ENCODE assay signal across 10 cellular contexts in the genomic region with DNA sequence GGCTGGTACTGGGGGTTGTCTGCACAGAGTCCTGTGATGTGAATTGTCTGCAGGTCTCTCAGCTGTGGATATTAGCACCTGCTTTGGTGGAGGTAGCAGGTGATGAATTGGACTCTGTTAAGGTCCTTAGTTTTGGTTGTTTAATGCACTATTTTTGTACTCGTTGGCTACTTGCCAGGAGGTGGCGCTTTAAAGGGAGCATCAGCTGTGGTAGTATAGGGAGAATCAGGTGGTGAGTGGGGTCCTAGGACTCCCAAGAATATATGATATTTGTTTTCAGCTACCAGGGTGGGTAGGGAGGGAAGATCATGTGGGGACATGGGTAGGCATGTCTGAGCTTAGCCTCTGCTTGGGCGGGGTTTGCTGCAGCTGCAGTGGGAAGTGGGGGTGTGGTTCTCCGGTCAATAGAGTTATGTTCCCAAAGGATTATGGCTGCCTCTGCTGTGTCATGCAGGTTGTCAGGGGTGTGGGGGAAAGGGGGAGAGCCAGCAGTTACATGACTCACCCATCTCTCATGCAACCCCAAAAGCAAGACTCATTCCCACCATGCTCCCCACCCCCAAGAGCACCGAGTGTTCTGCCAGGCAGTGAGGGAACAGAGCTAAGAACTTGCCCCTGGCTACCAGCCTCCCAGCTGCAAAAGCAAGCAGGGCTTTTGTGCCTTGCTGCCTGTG. TPM values are rescaled to one million over a fixed set of nuclear protein-coding genes. Genes with fewer than 3 reads are reported as not detected.
A peak's percentile ranks its signal among the peaks of the same experiment; 100 is the strongest.
DNase-seq lines count a peak whose midpoint lies in the region; ATAC-seq and TF ChIP-seq lines count a peak whose summit lies in the region.
"Had no signal": no experiment of that assay in that cellular context is flagged by ENCODE, and none has a peak within 500 bp of the region (broad histone marks: within the 10 kb centered on the region; RNA-seq: fewer than 3 reads in every experiment).

No MANE protein-coding gene starts in this region.

- H3K27me3 Mint-ChIP-seq in CD4-positive, alpha-beta memory T cell, result no peaks in the 10 kb centered on the region

- POLR2A ChIA-PET in IMR-90 (lab: Charles Lee; ENCODE audit: unreplicated experiment), result no interaction called here
- POLR2A ChIA-PET in CD4-positive, alpha-beta memory T cell (lab: Charles Lee; ENCODE audit: partially characterized antibody), result no interaction called here

- no peak for TF ChIP-seq RAD21 in IMR-90 (IDR thresholded peaks at IDR 0.05; ENCODE audit: low read length)

- no peak overlapping the region for H3K14ac ChIP-seq in IMR-90 (replicated peaks; ENCODE audit: low read depth, low read length)

- 60% methylated on average over 1 of the region's 5 CpGs; no CpG with 5 or more reads in 1 of the 2 experiments for WGBS in IMR-90 (ENCODE audit: extremely low coverage in 2 of 2, insufficient read length in 1 of 2), 2 experiments
- WGBS in gastroesophageal sphincter (ENCODE audit: low coverage in 1 of 2), 2 donors, result 50 to 63% methylated on average over 2 to 3 of the region's 5 CpGs

- CTCF ChIA-PET in IMR-90 (lab: Yijun Ruan, JAX), result no interaction called here
- CTCF ChIA-PET in CD4-positive, alpha-beta memory T cell (lab: Charles Lee; ENCODE audit: partially characterized antibody), result no interaction called here

- H3K79me1 ChIP-seq in IMR-90 (ENCODE audit: low read depth in 1 of 2, low read length in 2 of 2), result no peaks in the 10 kb centered on the region

- no peak overlapping the region for H3K4me2 ChIP-seq in IMR-90 (ENCODE audit: low read depth, low read length)

- H4K5ac ChIP-seq in IMR-90 (ENCODE audit: low read depth, low read length), result no peak overlapping the region

- no peak overlapping the region for H3K4me3 Mint-ChIP-seq in CD4-positive, alpha-beta memory T cell
- H3K4me3 Mint-ChIP-seq: nephron had no signal

- H2BK5ac ChIP-seq in IMR-90 (ENCODE audit: low read depth, low read length, poor library complexity, severe bottlenecking), result no peak overlapping the region

- H2BK15ac ChIP-seq in IMR-90 (ENCODE audit: low read depth, low read length), result no peak overlapping the region

- dilution Hi-C loops in IMR-90 (cut with HindIII; ENCODE audit: low sequenced_read_pairs, unreplicated experiment), result no loop called here

- peak; percentile 25 for DNase-seq in Ammon's horn (ENCODE audit: low spot score)
- peak; percentile 2 for DNase-seq in IMR-90
- DNase-seq in OCI-M1 (lab: John Stamatoyannopoulos, UW), result peak; percentile 48
- peak; percentile 4 for DNase-seq in globus pallidus (ENCODE audit: low spot score)
- DNase-seq in HuH-7.5 (ENCODE audit: low spot score), result no peak
- no peak for DNase-seq in CD4-positive, alpha-beta memory T cell
- DNase-seq: activated CD4-positive, CD25-positive, alpha-beta regulatory T cell treated with anti-CD3 and anti-CD28 coated beads, Interleukin-2, amount 50 U/mL, for 72 hours had no signal

- no peak overlapping the region for H3K9ac ChIP-seq in IMR-90 (ENCODE audit: low read depth, low read length)

- H3K27ac ChIP-seq in IMR-90 (ENCODE audit: insufficient read depth, low read length), result no peak overlapping the region
- H3K27ac ChIP-seq in gastroesophageal sphincter, result no peak overlapping the region
- H3K27ac ChIP-seq in CD4-positive, alpha-beta memory T cell (ENCODE audit: low read depth, low read length), result no peak overlapping the region

- no peak overlapping the region for H2AK5ac ChIP-seq in IMR-90 (ENCODE audit: low read depth, low read length)

- H3K4me1 ChIP-seq in IMR-90 (ENCODE audit: control insufficient read depth, insufficient read depth, low read length) (no peaks in the 10 kb centered on the region), gastroesophageal sphincter (peaks cover 0 to 4% (median 0%) of the 10 kb centered on the region in 3 donors)
- no peaks in the 10 kb centered on the region for H3K4me1 ChIP-seq in CD4-positive, alpha-beta memory T cell (ENCODE audit: insufficient read depth, low read length)

- H3K36me3 ChIP-seq in IMR-90 (ENCODE audit: control insufficient read depth, insufficient read depth, low read length) (no peaks in the 10 kb centered on the region), gastroesophageal sphincter (no peaks in the 10 kb centered on the region)
- H3K36me3 ChIP-seq in CD4-positive, alpha-beta memory T cell (ENCODE audit: insufficient read depth, low read length), result no peaks in the 10 kb centered on the region

- peaks cover 3 to 12% of the 10 kb centered on the region in 2 donors for H3K36me3 Mint-ChIP-seq in CD4-positive, alpha-beta memory T cell

- H3K4me3 ChIP-seq in IMR-90 (ENCODE audit: insufficient read depth, low read depth, low read length), result no peak overlapping the region
- no peak overlapping the region for H3K4me3 ChIP-seq in gastroesophageal sphincter
- H3K4me3 ChIP-seq in CD4-positive, alpha-beta memory T cell (ENCODE audit: low read length in 2 of 2), result no peak overlapping the region

- H3K27ac Mint-ChIP-seq in CD4-positive, alpha-beta memory T cell, result no peak overlapping the region
- H3K27ac Mint-ChIP-seq: nephron had no signal

- H4K20me1 ChIP-seq in IMR-90 (ENCODE audit: insufficient read depth, low read length), result no peaks in the 10 kb centered on the region

- TF ChIP-seq EP300 in gastroesophageal sphincter (IDR thresholded peaks at IDR 0.05), result no peak

- no peak for TF ChIP-seq POLR2A in IMR-90 (IDR thresholded peaks at IDR 0.05; ENCODE audit: low read depth, low read length)
- TF ChIP-seq POLR2A in gastroesophageal sphincter (IDR thresholded peaks at IDR 0.05), result no peak

- H3K27me3 ChIP-seq in IMR-90 (ENCODE audit: control insufficient read depth, insufficient read depth, low read length) (no peaks in the 10 kb centered on the region), gastroesophageal sphincter (no peaks in the 10 kb centered on the region)
- H3K27me3 ChIP-seq in CD4-positive, alpha-beta memory T cell (ENCODE audit: insufficient read depth, low read length), result no peaks in the 10 kb centered on the region

- H2AFZ ChIP-seq in IMR-90 (replicated peaks; ENCODE audit: low read length, poor library complexity), result no peak overlapping the region

- no peak overlapping the region for H3K56ac ChIP-seq in IMR-90 (ENCODE audit: extremely low read depth, insufficient read depth, low read length)

- H3K9me3 Mint-ChIP-seq in CD4-positive, alpha-beta memory T cell, result peaks cover 2 to 39% (median 11%) of the 10 kb centered on the region in 8 donors

- intact Hi-C loops in IMR-90 (cut with micrococcal nuclease), result no loop called here
- intact Hi-C loops in CD4-positive, alpha-beta memory T cell (cut with micrococcal nuclease), result no loop called here

- no TSS peak for BruUV-seq in IMR-90 (replicated peaks; lab: Mats Ljungman, UMichigan)

- no peaks in the 10 kb centered on the region for H3K9me1 ChIP-seq in IMR-90 (ENCODE audit: insufficient read depth, low read length)

- in situ Hi-C loops in IMR-90 (cut with MboI; ENCODE audit: low sequenced_read_pairs), result no loop called here

- H2BK120ac ChIP-seq in IMR-90 (ENCODE audit: low read depth, low read length), result no peak overlapping the region

- no peak overlapping the region for H3K18ac ChIP-seq in IMR-90 (ENCODE audit: low read depth, low read length)

- H4K8ac ChIP-seq in IMR-90 (ENCODE audit: low read depth in 2 of 2, low read length in 2 of 2), result no peak overlapping the region

- no peak overlapping the region for H2AK9ac ChIP-seq in IMR-90 (replicated peaks; ENCODE audit: low read depth, low read length, poor library complexity)

- peaks cover 0 to 1% (median 0%) of the 10 kb centered on the region in 4 donors for H3K4me1 Mint-ChIP-seq in CD4-positive, alpha-beta memory T cell
- H3K4me1 Mint-ChIP-seq: nephron had no signal

- H4K91ac ChIP-seq in IMR-90 (ENCODE audit: insufficient read depth, low read depth, low read length), result no peak overlapping the region

- no peak overlapping the region for H3K4ac ChIP-seq in IMR-90 (ENCODE audit: low read depth, low read length)

- no peak overlapping the region for H3K23ac ChIP-seq in IMR-90 (ENCODE audit: low read depth, low read length)

- TF ChIP-seq CTCF in IMR-90 (conservative IDR thresholded peaks at IDR 0.05; ENCODE audit: low read depth, low read length) (no peak), gastroesophageal sphincter (IDR thresholded peaks at IDR 0.05) (no peak)

- peak; percentile 17; the same call in 1 of the 2 replicates for ATAC-seq in IMR-90 (ENCODE audit: low read depth)
- ATAC-seq in GM19351 (IDR thresholded peaks at IDR 0.05; ENCODE audit: unreplicated experiment), result no peak
- ATAC-seq in gastroesophageal sphincter, result no peak

- H2BK20ac ChIP-seq in IMR-90 (ENCODE audit: low read depth, low read length), result no peak overlapping the region

- no peaks in the 10 kb centered on the region for H3K9me3 ChIP-seq in IMR-90 (ENCODE audit: control insufficient read depth, insufficient read depth, low read length)
- H3K9me3 ChIP-seq in gastroesophageal sphincter, result no peaks in the 10 kb centered on the region
- no peaks in the 10 kb centered on the region for H3K9me3 ChIP-seq in CD4-positive, alpha-beta memory T cell (ENCODE audit: control insufficient read depth in 1 of 2, low read length in 2 of 2)

TF ChIP-seq in IMR-90, 13 proteins besides CTCF, POLR2A, EP300 and RAD21:
- TF ChIP-seq SMC3 (IDR thresholded peaks at IDR 0.05; ENCODE audit: low read depth, low read length) (no peak), NFE2L2 (IDR thresholded peaks at IDR 0.05; ENCODE audit: low read depth, low read length) (no peak)

RNA-seq across cellular contexts. Expression of gene ZNF273, which starts 53.7 kb away (rescaled TPM):
- total RNA-seq in IMR-90 (2012; rRNA removed), result 2.7 and 4.4 TPM in 2 replicates
- 1.3 and 1.5 TPM in 2 replicates for polyA plus RNA-seq in IMR-90 (2012; rRNA removed)
- 0.35 and 0.89 TPM in 2 replicates for polyA plus RNA-seq in IMR-90 (2012; cell fraction: cytosol; rRNA removed)
- 0.41 and 1.3 TPM in 2 replicates for polyA plus RNA-seq in IMR-90 (2012; cell fraction: nucleus; rRNA removed; ENCODE audit: low replicate concordance)
- total RNA-seq in gastroesophageal sphincter, result 1 to 10 TPM; 3.0 to 7.8 (median 4.1) TPM
- total RNA-seq in CD4-positive, alpha-beta memory T cell, result 1 to 10 TPM; 8.3 to 8.9 TPM
- 1 to 10 TPM; 5.0 to 5.1 TPM for polyA plus RNA-seq in CD4-positive, alpha-beta memory T cell

RNA-seq across cellular contexts. Expression of gene ZNF138, which starts 55.2 kb away (rescaled TPM):
- total RNA-seq in IMR-90 (2012; rRNA removed) (3.6 and 6.1 TPM in 2 replicates), gastroesophageal sphincter (10 to 100 TPM in 1 of 4 donors, 1 to 10 TPM in 3; 3.3 to 16.2 (median 6.7) TPM)
- 2.5 and 3.2 TPM in 2 replicates for polyA plus RNA-seq in IMR-90 (2012; rRNA removed)
- 0.40 and 0.79 TPM in 2 replicates for polyA plus RNA-seq in IMR-90 (2012; cell fraction: cytosol; rRNA removed)
- 0.48 and 6.5 TPM in 2 replicates for polyA plus RNA-seq in IMR-90 (2012; cell fraction: nucleus; rRNA removed; ENCODE audit: low replicate concordance)
- total RNA-seq in CD4-positive, alpha-beta memory T cell, result 10 to 100 TPM; 12.1 to 14.3 TPM
- polyA plus RNA-seq in CD4-positive, alpha-beta memory T cell, result 10 to 100 TPM; 13.6 to 15.3 TPM

Comparison
In these comparisons a context has a peak if more than half of its experiments do, and no peak if none do; other contexts are left out.
1. DNase-seq: peak in Ammon's horn (single experiment), IMR-90 (single experiment), OCI-M1 (single experiment) and globus pallidus (single experiment); none in HuH-7.5 (single experiment) and CD4-positive, alpha-beta memory T cell (0 of 5).